ENCODE assay signal across 8 cellular contexts in the genomic region with DNA sequence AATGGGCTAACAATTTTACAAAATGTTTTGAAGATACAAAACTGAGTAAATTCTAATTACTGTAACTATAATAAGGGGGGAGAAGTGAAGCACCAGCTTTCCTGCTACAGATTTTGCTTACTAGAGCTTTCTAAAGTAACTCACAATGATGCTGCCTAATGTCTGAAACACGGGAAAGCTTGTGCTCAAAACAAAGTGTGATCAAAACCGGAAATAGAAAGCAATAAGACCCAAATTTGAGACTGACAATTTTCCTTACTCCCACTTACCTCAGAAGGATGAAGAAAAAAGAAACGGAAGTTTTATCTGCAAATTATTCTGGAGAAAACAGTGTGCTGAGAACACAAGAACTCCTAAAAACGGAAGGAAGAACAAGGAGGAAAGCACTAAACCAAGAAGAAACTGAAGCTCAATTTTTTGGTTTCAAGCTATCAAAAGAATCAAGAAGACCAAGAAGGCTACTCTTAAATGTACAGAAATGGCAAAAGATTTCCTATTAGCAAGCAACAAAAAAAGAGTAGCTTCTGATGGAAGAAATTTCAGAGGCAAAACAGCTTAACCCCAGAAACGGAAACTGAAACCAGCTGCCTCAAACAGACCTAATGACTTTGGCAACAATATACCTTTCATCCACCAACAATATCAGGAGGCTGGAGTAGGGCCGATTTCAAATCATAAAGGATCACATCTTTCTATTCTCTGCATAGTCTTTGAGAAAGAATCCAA. TPM values are rescaled to one million over a fixed set of nuclear protein-coding genes. Genes with fewer than 3 reads are reported as not detected.
DNase-seq lines count a peak whose midpoint lies in the region; ATAC-seq and TF ChIP-seq lines count a peak whose summit lies in the region.

No MANE protein-coding gene starts in this region.

- TF ChIP-seq CTCF in activated B cell treated with CpG ODN at 0.5 μM for 24 hours (IDR thresholded peaks at IDR 0.05) (no peak), glutamatergic neuron (IDR thresholded peaks at IDR 0.05; ENCODE audit: partially characterized antibody, unreplicated experiment) (no peak)

- CTCF ChIA-PET in activated B cell treated with CpG ODN at 0.5 μM for 24 hours (lab: Charles Lee): interaction anchor here (0.9 kb wide), 1 partner anchor 699 kb away, joined by 3 read pairs; no protein-coding TSS in a partner anchor

- H3K9me3 Mint-ChIP-seq in activated B cell treated with CpG ODN at 0.5 μM for 24 hours (no peaks in the 10 kb centered on the region), glutamatergic neuron (ENCODE audit: unreplicated experiment) (no peaks in the 10 kb centered on the region)

- H3K4me3 Mint-ChIP-seq in activated B cell treated with CpG ODN at 0.5 μM for 24 hours: peak overlapping the region; percentile 80
- H3K4me3 Mint-ChIP-seq in glutamatergic neuron (ENCODE audit: unreplicated experiment): no peak overlapping the region

- H3K4me1 Mint-ChIP-seq in activated B cell treated with CpG ODN at 0.5 μM for 24 hours: peaks cover 37% of the 10 kb centered on the region
- peaks cover 3% of the 10 kb centered on the region for H3K4me1 Mint-ChIP-seq in glutamatergic neuron (ENCODE audit: low read depth, unreplicated experiment)

- H3K27ac Mint-ChIP-seq in activated B cell treated with CpG ODN at 0.5 μM for 24 hours: peak overlapping the region; percentile 76
- peak overlapping the region; percentile 4 for H3K27ac Mint-ChIP-seq in glutamatergic neuron (ENCODE audit: unreplicated experiment)

- H3K36me3 Mint-ChIP-seq in activated B cell treated with CpG ODN at 0.5 μM for 24 hours (ENCODE audit: low read depth): peaks cover 2% of the 10 kb centered on the region
- H3K36me3 Mint-ChIP-seq in glutamatergic neuron (ENCODE audit: unreplicated experiment): no peaks in the 10 kb centered on the region

- peak overlapping the region in 6 of 7 experiments; percentile 12 to 34 (median 20) for H3K4me3 ChIP-seq in skin epidermis

- ATAC-seq in HG03460 (IDR thresholded peaks at IDR 0.05; ENCODE audit: unreplicated experiment) (peak; percentile 72), activated B cell treated with CpG ODN at 0.5 μM for 24 hours (ENCODE audit: low read depth) (no peak), GM19397 (IDR thresholded peaks at IDR 0.05; ENCODE audit: unreplicated experiment) (no peak)

- POLR2A ChIA-PET in activated B cell treated with CpG ODN at 0.5 μM for 24 hours (lab: Charles Lee): interaction anchor here (1.2 to 1.4 kb wide), 3 partner anchors 19 to 140 kb away, joined by 4 to 6 read pairs (median 4); a partner anchor contains a TSS

- intact Hi-C loops in activated B cell treated with CpG ODN at 0.5 μM for 24 hours (cut with micrococcal nuclease): no loop called here

- DNase-seq in activated gamma-delta T cell treated with Interleukin-2 at 50 U/mL for 16 hours (peak; percentile 8), activated gamma-delta T cell (lab: John Stamatoyannopoulos, UW) (no peak), activated B cell treated with CpG ODN at 0.5 μM for 24 hours (no peak), glutamatergic neuron (no peak), HuH-7 (ENCODE audit: low spot score) (no peak)

- H3K27ac ChIP-seq in skin epidermis: peak overlapping the region in 20 of 21 experiments; percentile 57 to 88 (median 75)

- no peaks in the 10 kb centered on the region for H3K27me3 Mint-ChIP-seq in activated B cell treated with CpG ODN at 0.5 μM for 24 hours
- no peaks in the 10 kb centered on the region for H3K27me3 Mint-ChIP-seq in glutamatergic neuron (ENCODE audit: unreplicated experiment)

RNA-seq across cellular contexts. Expression of a gene that starts 33.4 kb away (rescaled TPM):
- total RNA-seq in activated B cell treated with CpG ODN at 0.5 μM for 24 hours (35.5 and 39.1 TPM in 2 replicates), glutamatergic neuron (ENCODE audit: unreplicated experiment) (49.0 TPM)

RNA-seq across cellular contexts. Expression of a gene that starts 56.6 kb away (rescaled TPM):
- total RNA-seq in activated B cell treated with CpG ODN at 0.5 μM for 24 hours (5.4 and 6.5 TPM in 2 replicates), glutamatergic neuron (ENCODE audit: unreplicated experiment) (11.1 TPM)

RNA-seq across cellular contexts. Expression of a gene that starts 56.9 kb away (rescaled TPM):
- total RNA-seq in activated B cell treated with CpG ODN at 0.5 μM for 24 hours: 49.1 and 73.7 TPM in 2 replicates
- total RNA-seq in glutamatergic neuron (ENCODE audit: unreplicated experiment): 87.7 TPM
